9 cellular contexts compared by ENCODE assay signal in genomic region chr11:19451609-19452008, GRCh38.
"Had no signal": no experiment of that assay in that cellular context is flagged by ENCODE, and none has a peak within 500 bp of the region (broad histone marks: within the 10 kb centered on the region; RNA-seq: fewer than 3 reads in every experiment).

No MANE protein-coding gene starts in this region.

- ATAC-seq: GM23338, HCT116, HepG2, K562 had no signal

- H3K4me3 Mint-ChIP-seq: GM23338 had no signal

- H3K36me3 ChIP-seq: HAP-1 had no signal

- H3K27ac Mint-ChIP-seq: GM23338 had no signal

- H3K9me3 Mint-ChIP-seq: GM23338 had no signal

- H3K4me3 ChIP-seq: GM23338, HAP-1, K562 had no signal

- DNase-seq: H7, IMR-90, KG1 had no signal

- H3K9me3 ChIP-seq: HAP-1 had no signal

- H3K27ac ChIP-seq: HL-60 had no signal
